Comparison of ENCODE assay signal across 32 cellular contexts in the genomic region with DNA sequence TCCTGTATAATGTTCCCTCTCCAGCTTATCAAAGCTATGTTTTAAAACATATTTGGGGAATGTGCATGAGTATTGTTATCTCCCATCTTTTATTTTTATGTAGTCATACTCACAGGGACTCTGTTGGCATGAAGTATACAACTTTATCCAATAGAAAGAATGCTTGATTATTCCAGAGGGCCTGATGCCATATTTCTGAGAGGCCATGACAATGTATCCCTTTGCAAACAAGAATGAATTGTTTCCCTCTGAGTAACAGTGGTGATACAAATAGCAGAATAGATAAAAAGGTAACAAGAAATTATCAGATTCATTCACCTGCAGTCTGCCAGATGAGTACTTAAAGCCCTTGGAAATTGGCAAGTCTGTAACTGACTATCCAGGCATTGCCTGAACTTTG.
"Had no signal": no experiment of that assay in that cellular context is flagged by ENCODE, and none has a peak within 500 bp of the region (broad histone marks: within the 10 kb centered on the region; RNA-seq: fewer than 3 reads in every experiment).

No MANE protein-coding gene starts in this region.

- H3K9me3 Mint-ChIP-seq: activated CD4-positive, alpha-beta memory T cell treated with anti-CD3 and anti-CD28 coated beads for 36 hours; activated CD4-positive, alpha-beta T cell treated with anti-CD3 and anti-CD28 coated beads, Interleukin-2, amount 10 ng/mL, durations not matched to agents 24 days and 14 days; activated T-helper 17 cell treated with anti-CD3 and anti-CD28 coated beads, Interleukin-2, amount 50 U/mL, for 72 hours; effector memory CD8-positive, alpha-beta T cell had no signal

- DNase-seq: activated CD4-positive, alpha-beta memory T cell treated with anti-CD3 and anti-CD28 coated beads for 36 hours; activated CD4-positive, alpha-beta T cell treated with anti-CD3 and anti-CD28 coated beads for 36 hours; activated CD4-positive, alpha-beta T cell treated with anti-CD3 and anti-CD28 coated beads, Interleukin-2, amount 10 ng/mL, durations not matched to agents 24 days and 14 days; activated CD4-positive, CD25-positive, alpha-beta regulatory T cell; activated CD4-positive, CD25-positive, alpha-beta regulatory T cell treated with anti-CD3 and anti-CD28 coated beads, Interleukin-2, amount 50 U/mL, for 72 hours; activated CD8-positive, alpha-beta memory T cell treated with anti-CD3 and anti-CD28 coated beads, Interleukin-2, amount 10 ng/mL, durations not matched to agents 7 days and 5 days; activated CD8-positive, alpha-beta memory T cell treated with anti-CD3 and anti-CD28 coated beads, Interleukin-2, amount 50 U/mL, for 4 hours; activated CD8-positive, alpha-beta T cell treated with anti-CD3 and anti-CD28 coated beads, Interleukin-2, amount 10 ng/mL, durations not matched to agents 7 days and 5 days; activated effector memory CD4-positive, alpha-beta T cell treated with Interleukin-2 at 50 U/mL for 16 hours; activated gamma-delta T cell treated with Interleukin-2 at 50 U/mL for 16 hours; activated naive CD4-positive, alpha-beta T cell treated with anti-CD3 and anti-CD28 coated beads, Interleukin-2, amount 50 U/mL, for 16 hours; activated naive CD4-positive, alpha-beta T cell treated with Interleukin-2 at 50 U/mL for 16 hours; activated T-cell treated with anti-CD3 and anti-CD28 coated beads, Interleukin-2, amount 50 U/mL, for 1 hour; amniotic stem cell; anterior cingulate cortex; brain microvascular endothelial cell; caudate nucleus; cortex of kidney; dermis blood vessel endothelial cell; effector CD4-positive, alpha-beta T cell; effector memory CD8-positive, alpha-beta T cell; erythroblast; foreskin melanocyte; heart right ventricle; T-helper 2 cell had no signal

- ATAC-seq: activated CD4-positive, alpha-beta T cell treated with anti-CD3 and anti-CD28 coated beads for 36 hours; activated CD8-positive, alpha-beta memory T cell treated with anti-CD3 and anti-CD28 coated beads, Interleukin-2, amount 10 ng/mL, durations not matched to agents 7 days and 5 days; activated CD8-positive, alpha-beta T cell treated with anti-CD3 and anti-CD28 coated beads, Interleukin-2, amount 10 ng/mL, durations not matched to agents 7 days and 5 days; activated T-helper 17 cell treated with anti-CD3 and anti-CD28 coated beads, Interleukin-2, amount 50 U/mL, for 72 hours; effector memory CD8-positive, alpha-beta T cell; gastroesophageal sphincter had no signal

- H3K9me3 ChIP-seq: esophagus muscularis mucosa had no signal

- FAIRE-seq: astrocyte, colon had no signal

- H3K27me3 Mint-ChIP-seq: activated CD4-positive, alpha-beta T cell treated with anti-CD3 and anti-CD28 coated beads, Interleukin-2, amount 10 ng/mL, durations not matched to agents 24 days and 14 days; activated CD8-positive, alpha-beta memory T cell treated with anti-CD3 and anti-CD28 coated beads, Interleukin-2, amount 10 ng/mL, durations not matched to agents 7 days and 5 days had no signal

- H2AFZ ChIP-seq: hepatocyte had no signal

- H3K79me2 ChIP-seq: hepatocyte had no signal

- H3K4me1 ChIP-seq: esophagus muscularis mucosa, gastroesophageal sphincter, heart right ventricle had no signal

- H3K27ac ChIP-seq: brain microvascular endothelial cell, esophagus muscularis mucosa, gastroesophageal sphincter, heart right ventricle, hepatocyte had no signal

- H3K4me2 ChIP-seq: hepatocyte had no signal

- H3K4me3 Mint-ChIP-seq: activated CD4-positive, alpha-beta memory T cell treated with anti-CD3 and anti-CD28 coated beads for 36 hours; activated CD4-positive, alpha-beta T cell treated with anti-CD3 and anti-CD28 coated beads for 36 hours; activated CD4-positive, alpha-beta T cell treated with anti-CD3 and anti-CD28 coated beads, Interleukin-2, amount 10 ng/mL, durations not matched to agents 24 days and 14 days; activated CD8-positive, alpha-beta memory T cell treated with anti-CD3 and anti-CD28 coated beads, Interleukin-2, amount 10 ng/mL, durations not matched to agents 7 days and 5 days; activated CD8-positive, alpha-beta T cell treated with anti-CD3 and anti-CD28 coated beads, Interleukin-2, amount 10 ng/mL, durations not matched to agents 7 days and 5 days; activated naive CD8-positive, alpha-beta T cell; activated T-helper 17 cell treated with anti-CD3 and anti-CD28 coated beads, Interleukin-2, amount 50 U/mL, for 72 hours; effector memory CD8-positive, alpha-beta T cell had no signal

- H3K36me3 ChIP-seq: brain microvascular endothelial cell, esophagus muscularis mucosa, gastroesophageal sphincter, heart right ventricle had no signal

- H3K4me1 Mint-ChIP-seq: activated CD4-positive, alpha-beta T cell treated with anti-CD3 and anti-CD28 coated beads for 36 hours; activated CD4-positive, alpha-beta T cell treated with anti-CD3 and anti-CD28 coated beads, Interleukin-2, amount 10 ng/mL, durations not matched to agents 24 days and 14 days; activated CD8-positive, alpha-beta memory T cell treated with anti-CD3 and anti-CD28 coated beads, Interleukin-2, amount 10 ng/mL, durations not matched to agents 7 days and 5 days; activated T-helper 17 cell treated with anti-CD3 and anti-CD28 coated beads, Interleukin-2, amount 50 U/mL, for 72 hours had no signal

- H3K4me3 ChIP-seq: esophagus muscularis mucosa, gastroesophageal sphincter, heart right ventricle, hepatocyte had no signal

- H3K27me3 ChIP-seq: brain microvascular endothelial cell, esophagus muscularis mucosa, gastroesophageal sphincter, heart right ventricle, hepatocyte had no signal

- H3K36me3 Mint-ChIP-seq: activated CD4-positive, alpha-beta memory T cell treated with anti-CD3 and anti-CD28 coated beads for 36 hours; activated CD8-positive, alpha-beta memory T cell treated with anti-CD3 and anti-CD28 coated beads, Interleukin-2, amount 10 ng/mL, durations not matched to agents 7 days and 5 days; activated naive CD8-positive, alpha-beta T cell had no signal

- H3K27ac Mint-ChIP-seq: activated CD4-positive, alpha-beta memory T cell treated with anti-CD3 and anti-CD28 coated beads for 36 hours; activated CD4-positive, alpha-beta T cell treated with anti-CD3 and anti-CD28 coated beads for 36 hours; activated CD4-positive, alpha-beta T cell treated with anti-CD3 and anti-CD28 coated beads, Interleukin-2, amount 10 ng/mL, durations not matched to agents 24 days and 14 days; activated CD8-positive, alpha-beta memory T cell treated with anti-CD3 and anti-CD28 coated beads, Interleukin-2, amount 10 ng/mL, durations not matched to agents 7 days and 5 days; activated CD8-positive, alpha-beta T cell treated with anti-CD3 and anti-CD28 coated beads, Interleukin-2, amount 10 ng/mL, durations not matched to agents 7 days and 5 days; activated naive CD8-positive, alpha-beta T cell; activated T-helper 17 cell treated with anti-CD3 and anti-CD28 coated beads, Interleukin-2, amount 50 U/mL, for 72 hours; effector memory CD8-positive, alpha-beta T cell had no signal
